In the genomic region with DNA sequence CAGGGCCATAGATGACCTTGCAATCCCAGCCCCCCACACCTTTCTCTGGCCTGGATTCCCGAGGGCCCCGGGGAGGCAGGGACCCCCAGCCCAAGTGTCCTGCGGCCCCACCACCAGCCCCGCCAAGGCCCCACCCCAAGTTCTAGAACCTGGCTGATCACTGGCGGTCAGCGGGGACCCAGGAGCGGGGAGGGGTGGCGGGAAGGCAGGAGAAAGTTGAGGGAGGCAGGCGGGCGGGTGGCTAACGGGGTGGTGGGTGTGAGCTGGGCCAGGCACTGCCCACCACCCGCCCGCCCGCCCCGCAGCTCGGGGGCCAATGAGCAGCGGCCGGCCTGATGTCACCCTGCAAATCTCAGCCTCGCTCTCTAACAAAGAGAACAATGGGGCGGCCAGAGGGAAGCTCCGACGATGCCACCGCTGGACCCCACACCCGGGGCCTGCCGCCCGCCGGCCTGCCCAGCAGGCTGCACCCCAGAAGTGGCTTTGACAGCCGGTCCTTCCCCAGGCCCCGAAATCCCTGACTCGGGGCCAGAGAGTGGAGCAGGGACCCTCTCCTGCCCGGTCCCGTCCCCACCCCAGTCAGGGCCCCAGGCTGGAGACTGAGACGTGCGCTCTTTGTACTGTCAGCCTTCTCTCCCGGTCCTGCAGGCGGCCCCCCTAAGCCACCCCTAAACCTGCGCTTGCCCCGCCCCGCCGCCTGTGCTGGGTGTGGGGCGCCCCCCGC, we compare ENCODE assay signal across 1 cellular context.
TF ChIP-seq lines count a peak whose summit lies in the region.

No MANE protein-coding gene starts in this region.

TF ChIP-seq in HepG2, 621 proteins besides CTCF, POLR2A, EP300 and RAD21 (continued from another document):
- TF ChIP-seq, protein P1, sequence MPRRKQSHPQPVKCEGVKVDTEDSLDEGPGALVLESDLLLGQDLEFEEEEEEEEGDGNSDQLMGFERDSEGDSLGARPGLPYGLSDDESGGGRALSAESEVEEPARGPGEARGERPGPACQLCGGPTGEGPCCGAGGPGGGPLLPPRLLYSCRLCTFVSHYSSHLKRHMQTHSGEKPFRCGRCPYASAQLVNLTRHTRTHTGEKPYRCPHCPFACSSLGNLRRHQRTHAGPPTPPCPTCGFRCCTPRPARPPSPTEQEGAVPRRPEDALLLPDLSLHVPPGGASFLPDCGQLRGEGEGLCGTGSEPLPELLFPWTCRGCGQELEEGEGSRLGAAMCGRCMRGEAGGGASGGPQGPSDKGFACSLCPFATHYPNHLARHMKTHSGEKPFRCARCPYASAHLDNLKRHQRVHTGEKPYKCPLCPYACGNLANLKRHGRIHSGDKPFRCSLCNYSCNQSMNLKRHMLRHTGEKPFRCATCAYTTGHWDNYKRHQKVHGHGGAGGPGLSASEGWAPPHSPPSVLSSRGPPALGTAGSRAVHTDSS (CRISPR knock-in tag; conservative IDR thresholded peaks at IDR 0.05) = no peak
- no peak for TF ChIP-seq ZNF672 (CRISPR knock-in tag; IDR thresholded peaks at IDR 0.05)
- no peak for TF ChIP-seq MZF1 (CRISPR knock-in tag; IDR thresholded peaks at IDR 0.05; ENCODE audit: borderline replicate concordance)
- no peak for TF ChIP-seq NFIC (IDR thresholded peaks at IDR 0.05; ENCODE audit: low read length)
- TF ChIP-seq, protein P2, sequence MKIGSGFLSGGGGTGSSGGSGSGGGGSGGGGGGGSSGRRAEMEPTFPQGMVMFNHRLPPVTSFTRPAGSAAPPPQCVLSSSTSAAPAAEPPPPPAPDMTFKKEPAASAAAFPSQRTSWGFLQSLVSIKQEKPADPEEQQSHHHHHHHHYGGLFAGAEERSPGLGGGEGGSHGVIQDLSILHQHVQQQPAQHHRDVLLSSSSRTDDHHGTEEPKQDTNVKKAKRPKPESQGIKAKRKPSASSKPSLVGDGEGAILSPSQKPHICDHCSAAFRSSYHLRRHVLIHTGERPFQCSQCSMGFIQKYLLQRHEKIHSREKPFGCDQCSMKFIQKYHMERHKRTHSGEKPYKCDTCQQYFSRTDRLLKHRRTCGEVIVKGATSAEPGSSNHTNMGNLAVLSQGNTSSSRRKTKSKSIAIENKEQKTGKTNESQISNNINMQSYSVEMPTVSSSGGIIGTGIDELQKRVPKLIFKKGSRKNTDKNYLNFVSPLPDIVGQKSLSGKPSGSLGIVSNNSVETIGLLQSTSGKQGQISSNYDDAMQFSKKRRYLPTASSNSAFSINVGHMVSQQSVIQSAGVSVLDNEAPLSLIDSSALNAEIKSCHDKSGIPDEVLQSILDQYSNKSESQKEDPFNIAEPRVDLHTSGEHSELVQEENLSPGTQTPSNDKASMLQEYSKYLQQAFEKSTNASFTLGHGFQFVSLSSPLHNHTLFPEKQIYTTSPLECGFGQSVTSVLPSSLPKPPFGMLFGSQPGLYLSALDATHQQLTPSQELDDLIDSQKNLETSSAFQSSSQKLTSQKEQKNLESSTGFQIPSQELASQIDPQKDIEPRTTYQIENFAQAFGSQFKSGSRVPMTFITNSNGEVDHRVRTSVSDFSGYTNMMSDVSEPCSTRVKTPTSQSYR (CRISPR knock-in tag; IDR thresholded peaks at IDR 0.05; ENCODE audit: borderline replicate concordance) = no peak
- TF ChIP-seq RARG (CRISPR knock-in tag; IDR thresholded peaks at IDR 0.05; ENCODE audit: low read depth) = no peak
- no peak for TF ChIP-seq RFX1 (IDR thresholded peaks at IDR 0.05)
- no peak for TF ChIP-seq HNRNPK (IDR thresholded peaks at IDR 0.05; ENCODE audit: low read depth, low read length, poor library complexity, severe bottlenecking)
- no peak for TF ChIP-seq SOX6 (IDR thresholded peaks at IDR 0.05)
- TF ChIP-seq SOX6 (CRISPR knock-in tag; IDR thresholded peaks at IDR 0.05) = peak; percentile 31; the same call in 1 of the 2 replicates
- no peak for TF ChIP-seq SNAI1 (CRISPR knock-in tag; IDR thresholded peaks at IDR 0.05; ENCODE audit: borderline replicate concordance)
- no peak; the same call in 1 of the 2 replicates for TF ChIP-seq ZFX (CRISPR knock-in tag; IDR thresholded peaks at IDR 0.05; ENCODE audit: low read depth)
- TF ChIP-seq ZNF143 (CRISPR knock-in tag; IDR thresholded peaks at IDR 0.05) = no peak
- TF ChIP-seq PRPF4 (IDR thresholded peaks at IDR 0.05; ENCODE audit: low read depth, low read length, poor library complexity, severe bottlenecking) = no peak
- no peak for TF ChIP-seq NR2F1 (CRISPR knock-in tag; IDR thresholded peaks at IDR 0.05)
- no peak for TF ChIP-seq HMG20A (CRISPR knock-in tag; IDR thresholded peaks at IDR 0.05; ENCODE audit: borderline replicate concordance)
- no peak for TF ChIP-seq KLF15 (CRISPR knock-in tag; IDR thresholded peaks at IDR 0.05; ENCODE audit: borderline replicate concordance)
- no peak for TF ChIP-seq ZNF263 (CRISPR knock-in tag; IDR thresholded peaks at IDR 0.05)
- TF ChIP-seq STAT5B (CRISPR knock-in tag; IDR thresholded peaks at IDR 0.05) = no peak
- TF ChIP-seq, protein P3, sequence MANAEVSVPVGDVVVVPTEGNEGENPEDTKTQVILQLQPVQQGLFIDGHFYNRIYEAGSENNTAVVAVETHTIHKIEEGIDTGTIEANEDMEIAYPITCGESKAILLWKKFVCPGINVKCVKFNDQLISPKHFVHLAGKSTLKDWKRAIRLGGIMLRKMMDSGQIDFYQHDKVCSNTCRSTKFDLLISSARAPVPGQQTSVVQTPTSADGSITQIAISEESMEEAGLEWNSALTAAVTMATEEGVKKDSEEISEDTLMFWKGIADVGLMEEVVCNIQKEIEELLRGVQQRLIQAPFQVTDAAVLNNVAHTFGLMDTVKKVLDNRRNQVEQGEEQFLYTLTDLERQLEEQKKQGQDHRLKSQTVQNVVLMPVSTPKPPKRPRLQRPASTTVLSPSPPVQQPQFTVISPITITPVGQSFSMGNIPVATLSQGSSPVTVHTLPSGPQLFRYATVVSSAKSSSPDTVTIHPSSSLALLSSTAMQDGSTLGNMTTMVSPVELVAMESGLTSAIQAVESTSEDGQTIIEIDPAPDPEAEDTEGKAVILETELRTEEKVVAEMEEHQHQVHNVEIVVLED (CRISPR knock-in tag; IDR thresholded peaks at IDR 0.05; ENCODE audit: borderline replicate concordance) = no peak
- TF ChIP-seq KAT2B (IDR thresholded peaks at IDR 0.05; ENCODE audit: borderline replicate concordance, low read depth, low read length) = no peak
- TF ChIP-seq ZNF44 (CRISPR knock-in tag; IDR thresholded peaks at IDR 0.05) = no peak
TF ChIP-seq in HepG2: peak in this region for 9.
